In the genomic region with DNA sequence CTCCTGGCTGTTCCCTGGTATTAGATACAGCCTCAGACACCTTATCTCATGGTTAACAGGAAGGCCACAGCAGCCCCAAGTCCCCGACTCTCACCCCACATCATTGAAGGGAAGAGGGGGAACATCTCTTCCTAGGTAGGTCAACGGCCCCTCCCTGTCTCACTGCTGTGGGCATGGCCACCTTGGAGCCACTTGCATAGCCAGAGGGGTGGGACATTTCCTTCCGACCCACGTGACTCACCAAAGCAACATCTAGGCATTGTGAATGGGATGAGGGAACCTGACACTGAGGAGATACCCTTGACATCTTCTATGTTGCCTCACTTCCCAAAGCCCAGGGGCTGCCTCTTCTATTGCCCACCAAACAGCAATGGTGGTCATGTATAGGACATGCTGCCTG, we compare ENCODE assay signal across 11 cellular contexts.
"Had no signal": no experiment of that assay in that cellular context is flagged by ENCODE, and none has a peak within 500 bp of the region (broad histone marks: within the 10 kb centered on the region; RNA-seq: fewer than 3 reads in every experiment).

No MANE protein-coding gene starts in this region.

- FAIRE-seq: H1, H54 had no signal

- H3K27ac Mint-ChIP-seq: GM23338, H9, HFFc6 had no signal

- H3K4me1 Mint-ChIP-seq: GM23338 had no signal

- ATAC-seq: GM23338, HCT116 had no signal

- DNase-seq: GM23248, GOT3, H7, H9, HCEC 1CT, HFFc6 had no signal

- H3K4me3 Mint-ChIP-seq: GM23338, H9, HFFc6 had no signal

- H3K4me3 ChIP-seq: GM23248, GM23338, HAP-1 had no signal

- H3K36me3 ChIP-seq: HAP-1 had no signal
